In genomic region chr20:43457640-43458421, GRCh38 we compare ENCODE assay signal across 8 cellular contexts. TPM values are rescaled to one million over a fixed set of nuclear protein-coding genes. Genes with fewer than 3 reads are reported as not detected.
DNase-seq lines count a peak whose midpoint lies in the region; TF ChIP-seq lines count a peak whose summit lies in the region.

Gene SRSF6 (plus strand): TSS chr20:43457896. CDS start chr20:43458034, 138 bp downstream.

- peaks cover 39% of the 10 kb centered on the region for H3K4me1 Mint-ChIP-seq in nephron progenitor cell
- peaks cover 38% of the 10 kb centered on the region for H3K4me1 Mint-ChIP-seq in stimulated activated naive CD8-positive, alpha-beta T cell treated with anti-CD3 and anti-CD28 coated beads, Interleukin-15, Interleukin-2, amounts not matched to agents 100 ng/mL and 50 ng/mL, for 24 hours (ENCODE audit: low read depth)

- peaks cover 14% of the 10 kb centered on the region for H3K27me3 Mint-ChIP-seq in nephron progenitor cell (ENCODE audit: low read depth, poor library complexity)
- peaks cover 15% of the 10 kb centered on the region for H3K27me3 Mint-ChIP-seq in stimulated activated naive CD8-positive, alpha-beta T cell treated with anti-CD3 and anti-CD28 coated beads, Interleukin-15, Interleukin-2, amounts not matched to agents 100 ng/mL and 50 ng/mL, for 24 hours

- peaks cover 38% of the 10 kb centered on the region for H3K36me3 ChIP-seq in GM23248 (ENCODE audit: low read depth)
- H3K36me3 ChIP-seq in Karpas-422 (ENCODE audit: insufficient read depth, low read length): peaks cover 40% of the 10 kb centered on the region

- TF ChIP-seq CTCF in RWPE1 (conservative IDR thresholded peaks at IDR 0.05; ENCODE audit: low read depth): no peak
- TF ChIP-seq CTCF in fibroblast of pulmonary artery (IDR thresholded peaks at IDR 0.05; ENCODE audit: low read length, missing control alignments): no peak
- no peak for TF ChIP-seq CTCF in nephron progenitor cell (IDR thresholded peaks at IDR 0.05)

- H3K9me2 ChIP-seq in GM23248 (ENCODE audit: insufficient read depth) (no peaks in the 10 kb centered on the region), Karpas-422 (replicated peaks; ENCODE audit: insufficient read depth, low read length) (no peaks in the 10 kb centered on the region)

- H3K36me3 Mint-ChIP-seq in nephron progenitor cell (ENCODE audit: low read depth): peaks cover 38% of the 10 kb centered on the region
- H3K36me3 Mint-ChIP-seq in stimulated activated naive CD8-positive, alpha-beta T cell treated with anti-CD3 and anti-CD28 coated beads, Interleukin-15, Interleukin-2, amounts not matched to agents 100 ng/mL and 50 ng/mL, for 24 hours (ENCODE audit: low read depth): peaks cover 44% of the 10 kb centered on the region

- H3K4me1 ChIP-seq in GM23248 (ENCODE audit: insufficient read depth) (peaks cover 17% of the 10 kb centered on the region; the same call in 1 of the 2 replicates), Karpas-422 (ENCODE audit: low read length) (peaks cover 16% of the 10 kb centered on the region)

- in situ Hi-C loops in GM23248 (cut with MboI): no loop called here

- H3K27me3 ChIP-seq in GM23248 (replicated peaks; ENCODE audit: insufficient read depth): no peaks in the 10 kb centered on the region
- H3K27me3 ChIP-seq in Karpas-422 (ENCODE audit: low read length): no peaks in the 10 kb centered on the region

- peaks cover 29% of the 10 kb centered on the region for H3F3A ChIP-seq in GM23248 (ENCODE audit: insufficient read depth)

- H3K9me3 Mint-ChIP-seq in nephron progenitor cell: no peaks in the 10 kb centered on the region
- H3K9me3 Mint-ChIP-seq in stimulated activated naive CD8-positive, alpha-beta T cell treated with anti-CD3 and anti-CD28 coated beads, Interleukin-15, Interleukin-2, amounts not matched to agents 100 ng/mL and 50 ng/mL, for 24 hours: no peaks in the 10 kb centered on the region

- H3K79me2 ChIP-seq in GM23248 (ENCODE audit: insufficient read depth) (peaks cover 49% of the 10 kb centered on the region), Karpas-422 (ENCODE audit: low read length) (peaks cover 25% of the 10 kb centered on the region)

- peak within 1 kb of the TSS; percentile 92 for H2AFZ ChIP-seq in GM23248
- H2AFZ ChIP-seq in Karpas-422 (ENCODE audit: low read length): peak within 1 kb of the TSS; percentile 87

- H3K4me2 ChIP-seq in GM23248 (ENCODE audit: unreplicated experiment) (peak within 1 kb of the TSS; percentile 94), Karpas-422 (ENCODE audit: low read depth, low read length, poor library complexity, severe bottlenecking) (peak within 1 kb of the TSS; percentile 95)

- CTCF ChIA-PET in RWPE1 (lab: Yijun Ruan, JAX): interaction anchor here (0.6 to 1.4 kb wide), 2 partner anchors 8 to 9 kb away, joined by 4 read pairs; no protein-coding TSS in a partner anchor

- H3K9me3 ChIP-seq in GM23248 (ENCODE audit: low read depth) (no peaks in the 10 kb centered on the region), Karpas-422 (ENCODE audit: low read length) (no peaks in the 10 kb centered on the region)

- H3K27ac ChIP-seq in GM23248: peak within 1 kb of the TSS; percentile 100
- H3K27ac ChIP-seq in Karpas-422 (ENCODE audit: low read length): peak within 1 kb of the TSS; percentile 93
- peak within 1 kb of the TSS; percentile 93 for H3K27ac ChIP-seq in RWPE1

- H3K27ac Mint-ChIP-seq in nephron progenitor cell: peak within 1 kb of the TSS; percentile 100
- peak within 1 kb of the TSS; percentile 98 for H3K27ac Mint-ChIP-seq in stimulated activated naive CD8-positive, alpha-beta T cell treated with anti-CD3 and anti-CD28 coated beads, Interleukin-15, Interleukin-2, amounts not matched to agents 100 ng/mL and 50 ng/mL, for 24 hours

- H3K9ac ChIP-seq in GM23248 (peak within 1 kb of the TSS; percentile 100), Karpas-422 (ENCODE audit: low read length) (peak within 1 kb of the TSS; percentile 100)

- 0 to 1% methylated on average over 67 to 93 of the region's 101 CpGs for WGBS in GM23248 (ENCODE audit: low coverage in 1 of 2, low lambda C conversion rate in 2 of 2, missing lambda C conversion rate in 2 of 2), 2 experiments

- H4K20me1 ChIP-seq in GM23248 (ENCODE audit: insufficient read depth) (peaks cover 24% of the 10 kb centered on the region; the same call in 1 of the 2 replicates), Karpas-422 (ENCODE audit: insufficient read depth, low read depth, low read length) (peaks cover 39% of the 10 kb centered on the region)

- POLR2A ChIA-PET in RWPE1 (lab: Yijun Ruan, JAX; ENCODE audit: low non-redundant PET): interaction anchor here (0.5 to 1.1 kb wide), 11 partner anchors 8 to 1839 kb away, joined by 3 to 14 read pairs (median 4); partner anchors contain the start of genes CHD6, IFT52 and L3MBTL1

- DNase-seq in EH (ENCODE audit: low read depth) (peak; percentile 91), GM23248 (peak; percentile 97), Karpas-422 (peak; percentile 96), RWPE1 (ENCODE audit: low spot score) (peak; percentile 97), fibroblast of pulmonary artery (ENCODE audit: low read depth) (peak; percentile 91), nephron progenitor cell (peak; percentile 93)
- DNase-seq in activated T-helper 9 cell treated with anti-CD3 and anti-CD28 coated beads, Interleukin-2, amount 50 U/mL, for 16 hours (ENCODE audit: low read depth): peak; percentile 87

- H3K4me3 Mint-ChIP-seq in nephron progenitor cell: peak within 1 kb of the TSS; percentile 93
- peak within 1 kb of the TSS; percentile 92 for H3K4me3 Mint-ChIP-seq in stimulated activated naive CD8-positive, alpha-beta T cell treated with anti-CD3 and anti-CD28 coated beads, Interleukin-15, Interleukin-2, amounts not matched to agents 100 ng/mL and 50 ng/mL, for 24 hours

- H3K4me3 ChIP-seq in GM23248: peak within 1 kb of the TSS; percentile 94
- H3K4me3 ChIP-seq in Karpas-422 (ENCODE audit: low read length): peak within 1 kb of the TSS; percentile 99
- H3K4me3 ChIP-seq in fibroblast of pulmonary artery (replicated peaks; ENCODE audit: low read depth, low read length): peak within 1 kb of the TSS; percentile 92

RNA-seq across cellular contexts. Expression of gene SRSF6, which starts in this region (rescaled TPM):
- 44.0 and 44.8 TPM in 2 replicates for total RNA-seq in GM23248 (2014; rRNA removed; shearing (Covaris generic))
- 87.5 and 94.7 TPM in 2 replicates for polyA plus RNA-seq in GM23248 (2016; fragmentation: Nextera tagmentation; extraction: Ambion mirVana)
- total RNA-seq in Karpas-422 (2014; rRNA removed; shearing (Covaris generic); ENCODE audit: low replicate concordance): 61.4 and 69.9 TPM in 2 replicates

Comparison
In these comparisons a context has a peak if more than half of its experiments do, and no peak if none do; other contexts are left out.
1. Peak in every context shown above with its lines: DNase-seq, H3K4me3 ChIP-seq and H3K27ac ChIP-seq.